In genomic region chr2:211114826-211115450, GRCh38 we compare ENCODE assay signal across 1 cellular context.
TF ChIP-seq lines count a peak whose summit lies in the region.

No MANE protein-coding gene starts in this region.

TF ChIP-seq in SK-N-SH treated with all-trans-retinoic acid at 6 μM for 48 hours, 23 proteins besides CTCF, POLR2A, EP300 and RAD21 (continued from another document):
- TF ChIP-seq CREB5 (CRISPR knock-in tag; IDR thresholded peaks at IDR 0.05; ENCODE audit: low read depth) (peak; percentile 11; the same call in 1 of the 2 replicates), ESRRG (CRISPR knock-in tag; IDR thresholded peaks at IDR 0.05) (no peak), TCF4 (CRISPR knock-in tag; IDR thresholded peaks at IDR 0.05; ENCODE audit: borderline replicate concordance) (no peak), CSDC2 (CRISPR knock-in tag; IDR thresholded peaks at IDR 0.05) (no peak), ZC3H10 (CRISPR knock-in tag; IDR thresholded peaks at IDR 0.05) (no peak), TOX (CRISPR knock-in tag; IDR thresholded peaks at IDR 0.05; ENCODE audit: borderline replicate concordance) (no peak), PATZ1 (CRISPR knock-in tag; IDR thresholded peaks at IDR 0.05; ENCODE audit: borderline replicate concordance) (peak; percentile 66; the same call in 1 of the 2 replicates), TSHZ2 (CRISPR knock-in tag; IDR thresholded peaks at IDR 0.05) (no peak), ISL1 (CRISPR knock-in tag; IDR thresholded peaks at IDR 0.05) (peak; percentile 97), BACH2 (CRISPR knock-in tag; IDR thresholded peaks at IDR 0.05; ENCODE audit: borderline replicate concordance) (no peak), ZNF70 (CRISPR knock-in tag; IDR thresholded peaks at IDR 0.05) (no peak), ZFP30 (CRISPR knock-in tag; IDR thresholded peaks at IDR 0.05) (no peak), RARB (CRISPR knock-in tag; IDR thresholded peaks at IDR 0.05) (no peak), PPARA (CRISPR knock-in tag; IDR thresholded peaks at IDR 0.05; ENCODE audit: borderline replicate concordance) (no peak), POU6F1 (CRISPR knock-in tag; IDR thresholded peaks at IDR 0.05; ENCODE audit: borderline replicate concordance, low read depth) (no peak)
TF ChIP-seq in SK-N-SH treated with all-trans-retinoic acid at 6 μM for 48 hours: peak in this region for 4.
